Comparison of ENCODE assay signal across 1 cellular context in the genomic region with DNA sequence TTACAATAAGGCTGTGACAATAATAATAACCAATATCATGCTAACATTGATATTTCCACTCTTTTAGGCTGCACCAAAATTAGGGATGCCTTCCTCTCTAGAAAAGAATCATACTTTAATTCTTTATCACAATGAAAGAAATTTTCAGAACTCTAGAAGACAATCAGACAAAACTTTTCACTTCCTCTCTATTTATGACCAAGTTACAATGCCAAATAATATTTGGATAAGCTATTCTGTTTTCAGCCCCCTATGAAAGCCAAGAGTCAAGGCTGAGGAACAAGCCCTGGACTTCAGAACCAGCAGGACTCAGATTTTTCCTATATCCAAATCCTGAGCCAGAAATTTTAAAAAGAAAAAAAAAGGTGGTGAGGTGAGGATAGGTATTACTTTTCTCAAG.
TF ChIP-seq lines count a peak whose summit lies in the region.

No MANE protein-coding gene starts in this region.

TF ChIP-seq in GM12878, 131 proteins besides CTCF, POLR2A, EP300 and RAD21 (continued from another document):
- TF ChIP-seq FOXM1 (IDR thresholded peaks at IDR 0.05; ENCODE audit: low read depth, low read length) (no peak), PAX8 (IDR thresholded peaks at IDR 0.05) (no peak), ZNF384 (IDR thresholded peaks at IDR 0.05; ENCODE audit: borderline replicate concordance, low read depth, low read length) (no peak), CBX5 (IDR thresholded peaks at IDR 0.05; ENCODE audit: low read depth) (no peak), YY1 (IDR thresholded peaks at IDR 0.05; ENCODE audit: low read depth, low read length) (no peak), SPI1 (IDR thresholded peaks at IDR 0.05; ENCODE audit: borderline replicate concordance, insufficient read depth, low read depth, low read length) (peak; percentile 81), CREM (IDR thresholded peaks at IDR 0.05; ENCODE audit: low read depth) (no peak)
- TF ChIP-seq, protein P1, sequence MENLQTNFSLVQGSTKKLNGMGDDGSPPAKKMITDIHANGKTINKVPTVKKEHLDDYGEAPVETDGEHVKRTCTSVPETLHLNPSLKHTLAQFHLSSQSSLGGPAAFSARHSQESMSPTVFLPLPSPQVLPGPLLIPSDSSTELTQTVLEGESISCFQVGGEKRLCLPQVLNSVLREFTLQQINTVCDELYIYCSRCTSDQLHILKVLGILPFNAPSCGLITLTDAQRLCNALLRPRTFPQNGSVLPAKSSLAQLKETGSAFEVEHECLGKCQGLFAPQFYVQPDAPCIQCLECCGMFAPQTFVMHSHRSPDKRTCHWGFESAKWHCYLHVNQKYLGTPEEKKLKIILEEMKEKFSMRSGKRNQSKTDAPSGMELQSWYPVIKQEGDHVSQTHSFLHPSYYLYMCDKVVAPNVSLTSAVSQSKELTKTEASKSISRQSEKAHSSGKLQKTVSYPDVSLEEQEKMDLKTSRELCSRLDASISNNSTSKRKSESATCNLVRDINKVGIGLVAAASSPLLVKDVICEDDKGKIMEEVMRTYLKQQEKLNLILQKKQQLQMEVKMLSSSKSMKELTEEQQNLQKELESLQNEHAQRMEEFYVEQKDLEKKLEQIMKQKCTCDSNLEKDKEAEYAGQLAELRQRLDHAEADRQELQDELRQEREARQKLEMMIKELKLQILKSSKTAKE (IDR thresholded peaks at IDR 0.05; ENCODE audit: low read depth, poor library complexity, severe bottlenecking) = no peak
- TF ChIP-seq, protein P2, sequence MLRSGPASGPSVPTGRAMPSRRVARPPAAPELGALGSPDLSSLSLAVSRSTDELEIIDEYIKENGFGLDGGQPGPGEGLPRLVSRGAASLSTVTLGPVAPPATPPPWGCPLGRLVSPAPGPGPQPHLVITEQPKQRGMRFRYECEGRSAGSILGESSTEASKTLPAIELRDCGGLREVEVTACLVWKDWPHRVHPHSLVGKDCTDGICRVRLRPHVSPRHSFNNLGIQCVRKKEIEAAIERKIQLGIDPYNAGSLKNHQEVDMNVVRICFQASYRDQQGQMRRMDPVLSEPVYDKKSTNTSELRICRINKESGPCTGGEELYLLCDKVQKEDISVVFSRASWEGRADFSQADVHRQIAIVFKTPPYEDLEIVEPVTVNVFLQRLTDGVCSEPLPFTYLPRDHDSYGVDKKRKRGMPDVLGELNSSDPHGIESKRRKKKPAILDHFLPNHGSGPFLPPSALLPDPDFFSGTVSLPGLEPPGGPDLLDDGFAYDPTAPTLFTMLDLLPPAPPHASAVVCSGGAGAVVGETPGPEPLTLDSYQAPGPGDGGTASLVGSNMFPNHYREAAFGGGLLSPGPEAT (IDR thresholded peaks at IDR 0.05; ENCODE audit: low read depth) = no peak
- TF ChIP-seq, protein P3, sequence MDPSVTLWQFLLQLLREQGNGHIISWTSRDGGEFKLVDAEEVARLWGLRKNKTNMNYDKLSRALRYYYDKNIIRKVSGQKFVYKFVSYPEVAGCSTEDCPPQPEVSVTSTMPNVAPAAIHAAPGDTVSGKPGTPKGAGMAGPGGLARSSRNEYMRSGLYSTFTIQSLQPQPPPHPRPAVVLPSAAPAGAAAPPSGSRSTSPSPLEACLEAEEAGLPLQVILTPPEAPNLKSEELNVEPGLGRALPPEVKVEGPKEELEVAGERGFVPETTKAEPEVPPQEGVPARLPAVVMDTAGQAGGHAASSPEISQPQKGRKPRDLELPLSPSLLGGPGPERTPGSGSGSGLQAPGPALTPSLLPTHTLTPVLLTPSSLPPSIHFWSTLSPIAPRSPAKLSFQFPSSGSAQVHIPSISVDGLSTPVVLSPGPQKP (IDR thresholded peaks at IDR 0.05; ENCODE audit: low read depth, low read length) = no peak
